ENCODE assay signal across 15 cellular contexts in genomic region chr16:30031477-30031918, GRCh38. TPM values are rescaled to one million over a fixed set of nuclear protein-coding genes. Genes with fewer than 3 reads are reported as not detected.
DNase-seq lines count a peak whose midpoint lies in the region; ATAC-seq and TF ChIP-seq lines count a peak whose summit lies in the region.
"Had no signal": no experiment of that assay in that cellular context is flagged by ENCODE, and none has a peak within 500 bp of the region (broad histone marks: within the 10 kb centered on the region; RNA-seq: fewer than 3 reads in every experiment).

No MANE protein-coding gene starts in this region.

- H3K9ac ChIP-seq in BLaER1 treated with 17β-estradiol and CSF1 and Interleukin-3, amounts not matched to agents 10 nM and 100 nM, result no peak overlapping the region
- no peak overlapping the region for H3K9ac ChIP-seq in HUES6 (ENCODE audit: low read length)
- peak overlapping the region; percentile 92 for H3K9ac ChIP-seq in neural cell (ENCODE audit: low read length)

- no peak for TF ChIP-seq RAD21 in neural cell (conservative IDR thresholded peaks at IDR 0.05)

- no peaks in the 10 kb centered on the region for H3K9me3 ChIP-seq in BLaER1 treated with 17β-estradiol and CSF1 and Interleukin-3, amounts not matched to agents 10 nM and 100 nM (replicated peaks in 1 of 11)
- H3K9me3 ChIP-seq in HUES6 (ENCODE audit: control insufficient read depth, insufficient read depth, low read depth, low read length) (no peaks in the 10 kb centered on the region), neural cell (ENCODE audit: low read length) (no peaks in the 10 kb centered on the region)
- H3K9me3 ChIP-seq: heart left ventricle had no signal

- H4K20me1 ChIP-seq in BLaER1 treated with 17β-estradiol and CSF1 and Interleukin-3, amounts not matched to agents 10 nM and 100 nM, result peaks cover 0 to 49% (median 6%) of the 10 kb centered on the region in 11 experiments; a peak in 10 of 22 replicates
- no peaks in the 10 kb centered on the region for H4K20me1 ChIP-seq in neural cell (ENCODE audit: insufficient read depth)

- H3K4me1 ChIP-seq in BLaER1 treated with 17β-estradiol and CSF1 and Interleukin-3, amounts not matched to agents 10 nM and 100 nM, result peaks cover 18 to 35% (median 28%) of the 10 kb centered on the region in 10 experiments
- H3K4me1 ChIP-seq in HUES6 (ENCODE audit: control insufficient read depth, insufficient read depth, low read length), result peaks cover 28% of the 10 kb centered on the region

- intact Hi-C loops in dorsolateral prefrontal cortex (cut with DNase I), result no loop called here

- H3K4me2 ChIP-seq in BLaER1 treated with 17β-estradiol and CSF1 and Interleukin-3, amounts not matched to agents 10 nM and 100 nM, result peak overlapping the region in 10 of 11 experiments; percentile 11 to 89 (median 66); a peak in 15 of 22 replicates
- peak overlapping the region; percentile 100 for H3K4me2 ChIP-seq in neural cell (ENCODE audit: low read length)

- H3K79me2 ChIP-seq in neural cell (replicated peaks; ENCODE audit: insufficient read depth, low read length), result peaks cover 8% of the 10 kb centered on the region

- peaks cover 35 to 57% (median 56%) of the 10 kb centered on the region in 11 experiments for H3K27me3 ChIP-seq in BLaER1 treated with 17β-estradiol and CSF1 and Interleukin-3, amounts not matched to agents 10 nM and 100 nM
- H3K27me3 ChIP-seq in HUES6 (ENCODE audit: control insufficient read depth, insufficient read depth, low read length), result peaks cover 65% of the 10 kb centered on the region
- H3K27me3 ChIP-seq in dorsolateral prefrontal cortex, result peaks cover 0 to 19% (median 0%) of the 10 kb centered on the region in 45 donors
- H3K27me3 ChIP-seq in neural cell (ENCODE audit: insufficient read depth, low read depth, low read length), result no peaks in the 10 kb centered on the region

- no peaks in the 10 kb centered on the region for H3K36me3 ChIP-seq in BLaER1 treated with 17β-estradiol and CSF1 and Interleukin-3, amounts not matched to agents 10 nM and 100 nM
- H3K36me3 ChIP-seq in HUES6 (ENCODE audit: control insufficient read depth, insufficient read depth, low read length), result no peaks in the 10 kb centered on the region
- H3K36me3 ChIP-seq in neural cell (ENCODE audit: insufficient read depth, low read length), result no peaks in the 10 kb centered on the region
- H3K36me3 ChIP-seq: heart left ventricle had no signal

- DNase-seq in dorsolateral prefrontal cortex (no peak), HuH-7.5 (ENCODE audit: low spot score) (no peak), MV-4-11 (lab: John Stamatoyannopoulos, UW) (no peak)
- no peak for DNase-seq in activated T-cell treated with anti-CD3 and anti-CD28 coated beads, Interleukin-2, amount 50 U/mL, for 1 hour
- DNase-seq in activated naive CD4-positive, alpha-beta T cell treated with anti-CD3 and anti-CD28 coated beads, Interleukin-2, amount 50 U/mL, for 72 hours (ENCODE audit: low spot score in 2 of 2), result no peak
- DNase-seq: activated B cell treated with CpG ODN at 0.5 μM for 24 hours, aorta, cortex of kidney had no signal

- TF ChIP-seq CTCF in dorsolateral prefrontal cortex (IDR thresholded peaks at IDR 0.05 in 54 of 56, conservative IDR thresholded peaks at IDR 0.05 in 2 of 56; ENCODE audit: low read depth in 1 of 56, partially characterized antibody in 56 of 56) (no peak), neural cell (IDR thresholded peaks at IDR 0.05; ENCODE audit: poor library complexity, severe bottlenecking) (no peak)

- no peak for TF ChIP-seq EP300 in neural cell (conservative IDR thresholded peaks at IDR 0.05; ENCODE audit: poor library complexity, severe bottlenecking)

- H3K4me3 ChIP-seq in BLaER1 treated with 17β-estradiol and CSF1 and Interleukin-3, amounts not matched to agents 10 nM and 100 nM, result no peak overlapping the region
- H3K4me3 ChIP-seq in HUES6 (ENCODE audit: low read depth, low read length) (peak overlapping the region; percentile 65), dorsolateral prefrontal cortex (peak overlapping the region; percentile 25 to 76 (median 62)), neural cell (ENCODE audit: low read length) (peak overlapping the region; percentile 92)

- H3K27ac ChIP-seq in BLaER1 treated with 17β-estradiol and CSF1 and Interleukin-3, amounts not matched to agents 10 nM and 100 nM, result no peak overlapping the region
- H3K27ac ChIP-seq in HUES6 (ENCODE audit: low read depth, low read length), result no peak overlapping the region
- H3K27ac ChIP-seq in dorsolateral prefrontal cortex, result peak overlapping the region in 53 of 59 donors; percentile 24 to 90 (median 72)
- H3K27ac ChIP-seq in neural cell (ENCODE audit: low read length), result peak overlapping the region; percentile 59
- H3K27ac ChIP-seq: heart left ventricle had no signal

- H3K9me2 ChIP-seq in neural cell (ENCODE audit: insufficient read depth, low read length), result no peaks in the 10 kb centered on the region

- no peaks in the 10 kb centered on the region for H3F3A ChIP-seq in neural cell (ENCODE audit: insufficient read depth, low read length, poor library complexity, severe bottlenecking)

- no peaks in the 10 kb centered on the region for H3K36me3 Mint-ChIP-seq in activated naive CD4-positive, alpha-beta T cell treated with anti-CD3 and anti-CD28 coated beads, Interleukin-2, amount 50 U/mL, for 72 hours
- H3K36me3 Mint-ChIP-seq: T-cell had no signal

- no peak overlapping the region for H3K27ac Mint-ChIP-seq in activated naive CD4-positive, alpha-beta T cell treated with anti-CD3 and anti-CD28 coated beads, Interleukin-2, amount 50 U/mL, for 72 hours
- H3K27ac Mint-ChIP-seq: activated B cell treated with CpG ODN at 0.5 μM for 24 hours, T-cell had no signal

- peak overlapping the region; percentile 88 for H2AFZ ChIP-seq in neural cell (ENCODE audit: low read depth, low read length)

- H3K9me3 Mint-ChIP-seq in activated naive CD4-positive, alpha-beta T cell treated with anti-CD3 and anti-CD28 coated beads, Interleukin-2, amount 50 U/mL, for 72 hours, result no peaks in the 10 kb centered on the region
- H3K9me3 Mint-ChIP-seq: activated B cell treated with CpG ODN at 0.5 μM for 24 hours, T-cell had no signal

- ATAC-seq in activated naive CD4-positive, alpha-beta T cell treated with anti-CD3 and anti-CD28 coated beads, Interleukin-2, amount 50 U/mL, for 72 hours, result no peak

TF ChIP-seq in neural cell, 6 proteins besides CTCF, POLR2A, EP300 and RAD21:
- no peak for TF ChIP-seq TAF1 (IDR thresholded peaks at IDR 0.05; ENCODE audit: low read depth)
- TF ChIP-seq EZH2 (IDR thresholded peaks at IDR 0.05; ENCODE audit: borderline replicate concordance, insufficient read depth, low read length, poor library complexity, severe bottlenecking), result no peak
- TF ChIP-seq, protein P1, sequence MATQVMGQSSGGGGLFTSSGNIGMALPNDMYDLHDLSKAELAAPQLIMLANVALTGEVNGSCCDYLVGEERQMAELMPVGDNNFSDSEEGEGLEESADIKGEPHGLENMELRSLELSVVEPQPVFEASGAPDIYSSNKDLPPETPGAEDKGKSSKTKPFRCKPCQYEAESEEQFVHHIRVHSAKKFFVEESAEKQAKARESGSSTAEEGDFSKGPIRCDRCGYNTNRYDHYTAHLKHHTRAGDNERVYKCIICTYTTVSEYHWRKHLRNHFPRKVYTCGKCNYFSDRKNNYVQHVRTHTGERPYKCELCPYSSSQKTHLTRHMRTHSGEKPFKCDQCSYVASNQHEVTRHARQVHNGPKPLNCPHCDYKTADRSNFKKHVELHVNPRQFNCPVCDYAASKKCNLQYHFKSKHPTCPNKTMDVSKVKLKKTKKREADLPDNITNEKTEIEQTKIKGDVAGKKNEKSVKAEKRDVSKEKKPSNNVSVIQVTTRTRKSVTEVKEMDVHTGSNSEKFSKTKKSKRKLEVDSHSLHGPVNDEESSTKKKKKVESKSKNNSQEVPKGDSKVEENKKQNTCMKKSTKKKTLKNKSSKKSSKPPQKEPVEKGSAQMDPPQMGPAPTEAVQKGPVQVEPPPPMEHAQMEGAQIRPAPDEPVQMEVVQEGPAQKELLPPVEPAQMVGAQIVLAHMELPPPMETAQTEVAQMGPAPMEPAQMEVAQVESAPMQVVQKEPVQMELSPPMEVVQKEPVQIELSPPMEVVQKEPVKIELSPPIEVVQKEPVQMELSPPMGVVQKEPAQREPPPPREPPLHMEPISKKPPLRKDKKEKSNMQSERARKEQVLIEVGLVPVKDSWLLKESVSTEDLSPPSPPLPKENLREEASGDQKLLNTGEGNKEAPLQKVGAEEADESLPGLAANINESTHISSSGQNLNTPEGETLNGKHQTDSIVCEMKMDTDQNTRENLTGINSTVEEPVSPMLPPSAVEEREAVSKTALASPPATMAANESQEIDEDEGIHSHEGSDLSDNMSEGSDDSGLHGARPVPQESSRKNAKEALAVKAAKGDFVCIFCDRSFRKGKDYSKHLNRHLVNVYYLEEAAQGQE (IDR thresholded peaks at IDR 0.05; ENCODE audit: borderline replicate concordance), result no peak
- TF ChIP-seq MXI1 (conservative IDR thresholded peaks at IDR 0.05; ENCODE audit: poor library complexity, severe bottlenecking), result no peak
- no peak for TF ChIP-seq SMC3 (conservative IDR thresholded peaks at IDR 0.05; ENCODE audit: poor library complexity)
- TF ChIP-seq POLR2AphosphoS5 (IDR thresholded peaks at IDR 0.05), result no peak

RNA-seq across cellular contexts. Expression of gene TLCD3B, which starts 0.4 kb away (rescaled TPM):
- 10 to 100 TPM; 11.7 to 72.6 (median 42.0) TPM for total RNA-seq in dorsolateral prefrontal cortex
- 18.9 and 21.7 TPM in 2 replicates for polyA plus RNA-seq in neural cell
- 18.5 and 21.4 TPM in 2 replicates for polyA minus RNA-seq in neural cell
- total RNA-seq in activated naive CD4-positive, alpha-beta T cell treated with anti-CD3 and anti-CD28 coated beads, Interleukin-2, amount 50 U/mL, for 72 hours, result 10 to 100 TPM in 1 of 2 donors, 1 to 10 TPM in 1; 3.4 to 14.1 TPM
- total RNA-seq: activated B cell treated with CpG ODN at 0.5 μM for 24 hours, aorta, heart left ventricle had no signal
- polyA plus RNA-seq: aorta, heart left ventricle had no signal

RNA-seq across cellular contexts. Expression of gene C16orf92, which starts 8.5 kb away (rescaled TPM):
- not detected for total RNA-seq in dorsolateral prefrontal cortex
- polyA plus RNA-seq in neural cell, result not detected in 2 replicates
- not detected in 2 replicates for polyA minus RNA-seq in neural cell
- total RNA-seq in activated naive CD4-positive, alpha-beta T cell treated with anti-CD3 and anti-CD28 coated beads, Interleukin-2, amount 50 U/mL, for 72 hours, result not detected
- total RNA-seq: activated B cell treated with CpG ODN at 0.5 μM for 24 hours, aorta, esophagus mucosa, heart left ventricle, T-cell had no signal
- polyA plus RNA-seq: aorta, BJ, heart left ventricle had no signal

RNA-seq across cellular contexts. Expression of gene DOC2A, which starts 20.7 kb away (rescaled TPM):
- 100 to 1,000 TPM in 46 of 120 experiments, 10 to 100 TPM in 74; 29.5 to 138 (median 93.2) TPM for total RNA-seq in dorsolateral prefrontal cortex
- 7.3 and 8.5 TPM in 2 replicates for polyA plus RNA-seq in neural cell
- 3.1 and 4.4 TPM in 2 replicates for polyA minus RNA-seq in neural cell
- total RNA-seq in activated naive CD4-positive, alpha-beta T cell treated with anti-CD3 and anti-CD28 coated beads, Interleukin-2, amount 50 U/mL, for 72 hours, result 1 to 10 TPM in 1 of 2 donors, under 1 TPM in 1; 0.80 to 2.0 TPM
- total RNA-seq: activated B cell treated with CpG ODN at 0.5 μM for 24 hours had no signal

RNA-seq across cellular contexts. Expression of gene ALDOA, which starts 34.1 kb away (rescaled TPM):
- total RNA-seq in dorsolateral prefrontal cortex, result 1,000 to 10,000 TPM in 119 of 120 experiments, 100 to 1,000 TPM in 1; 996 to 2,428 (median 1,936) TPM
- 59.3 and 71.3 TPM in 2 replicates for polyA plus RNA-seq in neural cell
- polyA minus RNA-seq in neural cell, result 51.3 and 54.3 TPM in 2 replicates
- 1,000 to 10,000 TPM; 1,322 to 2,822 TPM for total RNA-seq in activated naive CD4-positive, alpha-beta T cell treated with anti-CD3 and anti-CD28 coated beads, Interleukin-2, amount 50 U/mL, for 72 hours

RNA-seq across cellular contexts. Expression of gene INO80E, which starts 35.5 kb away (rescaled TPM):
- total RNA-seq in dorsolateral prefrontal cortex, result 10 to 100 TPM; 38.6 to 73.9 (median 52.6) TPM
- 106 and 130 TPM in 2 replicates for polyA plus RNA-seq in neural cell
- polyA minus RNA-seq in neural cell, result 46.5 and 50.9 TPM in 2 replicates
- total RNA-seq in activated naive CD4-positive, alpha-beta T cell treated with anti-CD3 and anti-CD28 coated beads, Interleukin-2, amount 50 U/mL, for 72 hours, result 10 to 100 TPM; 85.3 to 90.7 TPM

Comparison
In these comparisons a context has a peak if more than half of its experiments do, and no peak if none do; other contexts are left out.
1. H3K27ac ChIP-seq: peak in dorsolateral prefrontal cortex (53 of 59) and neural cell (single experiment); none in BLaER1 treated with 17β-estradiol and CSF1 and Interleukin-3, amounts not matched to agents 10 nM and 100 nM (0 of 11) and HUES6 (single experiment).
2. H3K4me3 ChIP-seq: peak in HUES6 (single experiment), dorsolateral prefrontal cortex (59 of 59) and neural cell (single experiment); none in BLaER1 treated with 17β-estradiol and CSF1 and Interleukin-3, amounts not matched to agents 10 nM and 100 nM (0 of 10).
3. RNA of gene DOC2A, which starts 20.7 kb away (total RNA-seq): 29.5 to 138 TPM in dorsolateral prefrontal cortex; 0.80 to 2.0 TPM in activated naive CD4-positive, alpha-beta T cell treated with anti-CD3 and anti-CD28 coated beads, Interleukin-2, amount 50 U/mL, for 72 hours; every median in the first group is over 10 times any median in the second.